Comparison of ENCODE assay signal across 2 cellular contexts in the genomic region with DNA sequence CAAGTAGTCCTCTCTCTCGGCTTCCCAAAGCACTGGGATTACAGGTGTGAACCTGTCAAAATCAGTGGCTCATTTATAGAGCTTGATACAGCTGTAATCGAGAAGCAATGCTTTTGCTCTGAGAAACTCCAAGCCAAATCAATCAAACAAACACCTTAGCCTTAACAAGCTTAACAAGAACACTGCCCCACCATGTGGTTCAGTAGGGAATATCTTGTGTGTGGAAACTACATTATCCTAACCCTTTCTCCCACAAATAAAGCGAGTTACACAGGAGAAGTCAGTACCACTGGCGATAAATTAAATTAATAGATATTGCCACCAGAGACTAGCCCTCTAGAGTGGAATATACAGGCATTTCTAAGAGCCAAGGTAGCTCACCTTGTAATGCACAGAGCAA.
TF ChIP-seq lines count a peak whose summit lies in the region.

No MANE protein-coding gene starts in this region.

TF ChIP-seq in GM23338, 12 proteins besides CTCF, POLR2A, EP300 and RAD21 (continued from another document):
- TF ChIP-seq, protein P1, sequence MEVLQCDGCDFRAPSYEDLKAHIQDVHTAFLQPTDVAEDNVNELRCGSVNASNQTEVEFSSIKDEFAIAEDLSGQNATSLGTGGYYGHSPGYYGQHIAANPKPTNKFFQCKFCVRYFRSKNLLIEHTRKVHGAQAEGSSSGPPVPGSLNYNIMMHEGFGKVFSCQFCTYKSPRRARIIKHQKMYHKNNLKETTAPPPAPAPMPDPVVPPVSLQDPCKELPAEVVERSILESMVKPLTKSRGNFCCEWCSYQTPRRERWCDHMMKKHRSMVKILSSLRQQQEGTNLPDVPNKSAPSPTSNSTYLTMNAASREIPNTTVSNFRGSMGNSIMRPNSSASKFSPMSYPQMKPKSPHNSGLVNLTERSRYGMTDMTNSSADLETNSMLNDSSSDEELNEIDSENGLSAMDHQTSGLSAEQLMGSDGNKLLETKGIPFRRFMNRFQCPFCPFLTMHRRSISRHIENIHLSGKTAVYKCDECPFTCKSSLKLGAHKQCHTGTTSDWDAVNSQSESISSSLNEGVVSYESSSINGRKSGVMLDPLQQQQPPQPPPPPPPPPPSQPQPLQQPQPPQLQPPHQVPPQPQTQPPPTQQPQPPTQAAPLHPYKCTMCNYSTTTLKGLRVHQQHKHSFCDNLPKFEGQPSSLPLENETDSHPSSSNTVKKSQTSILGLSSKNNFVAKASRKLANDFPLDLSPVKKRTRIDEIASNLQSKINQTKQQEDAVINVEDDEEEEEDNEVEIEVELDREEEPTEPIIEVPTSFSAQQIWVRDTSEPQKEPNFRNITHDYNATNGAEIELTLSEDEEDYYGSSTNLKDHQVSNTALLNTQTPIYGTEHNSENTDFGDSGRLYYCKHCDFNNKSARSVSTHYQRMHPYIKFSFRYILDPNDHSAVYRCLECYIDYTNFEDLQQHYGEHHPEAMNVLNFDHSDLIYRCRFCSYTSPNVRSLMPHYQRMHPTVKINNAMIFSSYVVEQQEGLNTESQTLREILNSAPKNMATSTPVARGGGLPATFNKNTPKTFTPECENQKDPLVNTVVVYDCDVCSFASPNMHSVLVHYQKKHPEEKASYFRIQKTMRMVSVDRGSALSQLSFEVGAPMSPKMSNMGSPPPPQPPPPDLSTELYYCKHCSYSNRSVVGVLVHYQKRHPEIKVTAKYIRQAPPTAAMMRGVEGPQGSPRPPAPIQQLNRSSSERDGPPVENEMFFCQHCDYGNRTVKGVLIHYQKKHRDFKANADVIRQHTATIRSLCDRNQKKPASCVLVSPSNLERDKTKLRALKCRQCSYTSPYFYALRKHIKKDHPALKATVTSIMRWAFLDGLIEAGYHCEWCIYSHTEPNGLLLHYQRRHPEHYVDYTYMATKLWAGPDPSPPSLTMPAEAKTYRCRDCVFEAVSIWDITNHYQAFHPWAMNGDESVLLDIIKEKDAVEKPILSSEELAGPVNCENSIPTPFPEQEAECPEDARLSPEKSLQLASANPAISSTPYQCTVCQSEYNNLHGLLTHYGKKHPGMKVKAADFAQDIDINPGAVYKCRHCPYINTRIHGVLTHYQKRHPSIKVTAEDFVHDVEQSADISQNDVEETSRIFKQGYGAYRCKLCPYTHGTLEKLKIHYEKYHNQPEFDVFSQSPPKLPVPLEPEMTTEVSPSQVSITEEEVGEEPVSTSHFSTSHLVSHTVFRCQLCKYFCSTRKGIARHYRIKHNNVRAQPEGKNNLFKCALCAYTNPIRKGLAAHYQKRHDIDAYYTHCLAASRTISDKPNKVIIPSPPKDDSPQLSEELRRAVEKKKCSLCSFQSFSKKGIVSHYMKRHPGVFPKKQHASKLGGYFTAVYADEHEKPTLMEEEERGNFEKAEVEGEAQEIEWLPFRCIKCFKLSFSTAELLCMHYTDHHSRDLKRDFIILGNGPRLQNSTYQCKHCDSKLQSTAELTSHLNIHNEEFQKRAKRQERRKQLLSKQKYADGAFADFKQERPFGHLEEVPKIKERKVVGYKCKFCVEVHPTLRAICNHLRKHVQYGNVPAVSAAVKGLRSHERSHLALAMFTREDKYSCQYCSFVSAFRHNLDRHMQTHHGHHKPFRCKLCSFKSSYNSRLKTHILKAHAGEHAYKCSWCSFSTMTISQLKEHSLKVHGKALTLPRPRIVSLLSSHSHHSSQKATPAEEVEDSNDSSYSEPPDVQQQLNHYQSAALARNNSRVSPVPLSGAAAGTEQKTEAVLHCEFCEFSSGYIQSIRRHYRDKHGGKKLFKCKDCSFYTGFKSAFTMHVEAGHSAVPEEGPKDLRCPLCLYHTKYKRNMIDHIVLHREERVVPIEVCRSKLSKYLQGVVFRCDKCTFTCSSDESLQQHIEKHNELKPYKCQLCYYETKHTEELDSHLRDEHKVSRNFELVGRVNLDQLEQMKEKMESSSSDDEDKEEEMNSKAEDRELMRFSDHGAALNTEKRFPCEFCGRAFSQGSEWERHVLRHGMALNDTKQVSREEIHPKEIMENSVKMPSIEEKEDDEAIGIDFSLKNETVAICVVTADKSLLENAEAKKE (CRISPR knock-in tag; IDR thresholded peaks at IDR 0.05), result no peak
- TF ChIP-seq ZNF331 (CRISPR knock-in tag; IDR thresholded peaks at IDR 0.05; ENCODE audit: low read depth), result no peak
- TF ChIP-seq CREB1 (CRISPR knock-in tag; IDR thresholded peaks at IDR 0.05; ENCODE audit: low read depth), result no peak
- no peak for TF ChIP-seq ZNF114 (CRISPR knock-in tag; IDR thresholded peaks at IDR 0.05)

TF ChIP-seq in H1, 55 proteins besides CTCF, POLR2A, EP300 and RAD21 (continued from another document):
- TF ChIP-seq EGR1 (IDR thresholded peaks at IDR 0.05; ENCODE audit: borderline replicate concordance, low read depth, low read length) (no peak), SRF (IDR thresholded peaks at IDR 0.05; ENCODE audit: low read depth, low read length) (no peak), RBBP5 (IDR thresholded peaks at IDR 0.05; ENCODE audit: borderline replicate concordance, low read depth, low read length) (no peak), JUN (IDR thresholded peaks at IDR 0.05; ENCODE audit: low read depth, low read length) (no peak), GTF2F1 (IDR thresholded peaks at IDR 0.05; ENCODE audit: borderline replicate concordance, low read depth, low read length) (no peak)
